ENCODE assay signal across 11 cellular contexts in the genomic region with DNA sequence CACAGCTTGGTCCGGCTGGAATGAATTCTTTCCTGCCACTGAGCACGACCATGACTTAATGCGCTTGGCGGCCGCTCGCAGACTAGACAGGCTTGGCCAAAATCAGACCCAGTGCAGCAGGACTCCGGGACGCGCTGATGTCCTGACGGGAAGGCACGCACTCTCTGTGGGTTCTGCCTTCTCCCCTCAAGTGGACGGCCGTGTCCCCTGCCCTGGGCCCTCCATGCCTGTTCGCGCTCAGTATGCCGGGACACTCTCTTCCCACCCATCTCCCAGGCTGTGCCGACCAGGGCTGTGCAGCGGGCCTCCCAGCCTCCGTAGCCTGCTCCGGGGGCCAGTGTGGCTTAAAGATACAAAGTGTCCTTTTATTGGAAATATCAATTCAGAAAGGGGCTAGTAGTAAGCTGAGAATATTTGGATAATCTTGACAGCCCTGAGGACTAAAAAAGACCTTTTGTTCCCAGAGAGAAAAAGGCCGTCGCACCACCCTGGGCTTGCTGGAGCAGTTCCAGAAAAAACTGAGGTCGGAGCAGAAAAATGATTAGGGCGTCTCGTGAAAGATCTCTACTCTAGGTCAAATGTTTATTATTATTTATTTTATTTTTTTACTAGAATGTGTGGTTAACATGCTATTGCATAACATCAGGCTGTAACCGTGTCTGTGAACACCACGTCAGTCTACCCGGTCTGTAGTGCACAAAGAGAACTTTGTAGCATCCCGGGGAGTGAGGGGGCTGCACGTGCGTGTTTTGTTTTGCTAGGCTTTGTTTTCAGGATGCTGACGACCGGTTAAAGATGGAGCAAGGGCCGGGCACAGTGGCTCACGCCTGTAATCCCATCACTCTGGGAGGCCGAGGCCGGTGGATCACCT.
DNase-seq lines count a peak whose midpoint lies in the region; ATAC-seq and TF ChIP-seq lines count a peak whose summit lies in the region.
"Had no signal": no experiment of that assay in that cellular context is flagged by ENCODE, and none has a peak within 500 bp of the region (broad histone marks: within the 10 kb centered on the region; RNA-seq: fewer than 3 reads in every experiment).

No MANE protein-coding gene starts in this region.

- peak overlapping the region; percentile 79 to 90 for H3K27ac ChIP-seq in aorta (ENCODE audit: low read depth in 1 of 2, low read length in 2 of 2)

- H3K4me1 Mint-ChIP-seq in brain (peaks cover 85% of the 10 kb centered on the region), type B pancreatic cell (ENCODE audit: unreplicated experiment) (peaks cover 30% of the 10 kb centered on the region)

- H3K4me3 Mint-ChIP-seq in brain (peak overlapping the region in 1 of 5 experiments; percentile 9), type B pancreatic cell (no peak overlapping the region)

- intact Hi-C loops in aorta (cut with DNase I), result loop anchor here in 1 of 2 donors (2.0 kb wide), 1 partner anchor 16 kb away; no protein-coding TSS in a partner anchor

- peak; percentile 55 for ATAC-seq in aorta (ENCODE audit: low FRiP score)

- no peaks in the 10 kb centered on the region for H3K36me3 ChIP-seq in aorta (ENCODE audit: control insufficient read depth in 1 of 2, insufficient read depth in 2 of 2, low read length in 1 of 2)

- H3K27me3 ChIP-seq in aorta (ENCODE audit: control insufficient read depth in 1 of 2, insufficient read depth in 2 of 2, low read length in 1 of 2), result no peaks in the 10 kb centered on the region

- DNase-seq in fibroblast of villous mesenchyme (ENCODE audit: low read depth) (peak; percentile 18), nucleus accumbens (lab: John Stamatoyannopoulos, UW) (peak in 34 of 56 donors; percentile 13 to 72 (median 38)), aorta (peak; percentile 83 to 91), HuH-7.5 (ENCODE audit: low spot score) (no peak), type B pancreatic cell (ENCODE audit: extremely low spot score, unreplicated experiment) (no peak), NCI-H2029 treated with DMSO at 0.1 percent for 48 hours (lab: John Stamatoyannopoulos, UW) (no peak)
- DNase-seq: Caco-2; erythroblast; stimulated activated CD4-positive, alpha-beta T cell treated with anti-CD3 and anti-CD28 coated beads, Interleukin-2, amount 100 ng/mL, for 24 hours; stimulated activated naive CD4-positive, alpha-beta T cell had no signal

- peaks cover 8 to 9% of the 10 kb centered on the region in 2 donors for H3K4me1 ChIP-seq in aorta (ENCODE audit: control insufficient read depth in 1 of 2, insufficient read depth in 2 of 2, low read length in 2 of 2)
- H3K4me1 ChIP-seq: Caco-2 had no signal

- H3K9me3 Mint-ChIP-seq in brain, result peaks cover 0 to 3% (median 0%) of the 10 kb centered on the region in 5 experiments
- no peaks in the 10 kb centered on the region for H3K9me3 Mint-ChIP-seq in type B pancreatic cell

- WGBS in aorta, 2 donors, result 2 to 8% methylated on average over 37 of the region's 37 CpGs

- peak overlapping the region in 4 of 5 experiments; percentile 73 to 92 (median 78) for H3K27ac Mint-ChIP-seq in brain
- no peak overlapping the region for H3K27ac Mint-ChIP-seq in type B pancreatic cell

- H3K4me3 ChIP-seq in fibroblast of villous mesenchyme (ENCODE audit: low read depth, low read length) (no peak overlapping the region), aorta (ENCODE audit: low read length in 2 of 2) (no peak overlapping the region)

- H3K9me3 ChIP-seq in aorta (ENCODE audit: control insufficient read depth, low read length), result no peaks in the 10 kb centered on the region
- H3K9me3 ChIP-seq: Caco-2 had no signal

- no peak for TF ChIP-seq CTCF in brain (conservative IDR thresholded peaks at IDR 0.05)
- no peak for TF ChIP-seq CTCF in fibroblast of villous mesenchyme (IDR thresholded peaks at IDR 0.05; ENCODE audit: insufficient read depth, low read depth, low read length)
- no peak for TF ChIP-seq CTCF in type B pancreatic cell (conservative IDR thresholded peaks at IDR 0.05)

- H3K36me3 Mint-ChIP-seq in brain, result no peaks in the 10 kb centered on the region
- H3K36me3 Mint-ChIP-seq in type B pancreatic cell, result no peaks in the 10 kb centered on the region

- H3K27me3 Mint-ChIP-seq in brain (no peaks in the 10 kb centered on the region), type B pancreatic cell (peaks cover 40% of the 10 kb centered on the region)

Comparison
In these comparisons a context has a peak if more than half of its experiments do, and no peak if none do; other contexts are left out.
1. DNase-seq: peak in fibroblast of villous mesenchyme (single experiment), nucleus accumbens (34 of 56) and aorta (2 of 2); none in HuH-7.5 (single experiment), type B pancreatic cell (single experiment) and NCI-H2029 treated with DMSO at 0.1 percent for 48 hours (single experiment).